2 cellular contexts compared by ENCODE assay signal in the genomic region with DNA sequence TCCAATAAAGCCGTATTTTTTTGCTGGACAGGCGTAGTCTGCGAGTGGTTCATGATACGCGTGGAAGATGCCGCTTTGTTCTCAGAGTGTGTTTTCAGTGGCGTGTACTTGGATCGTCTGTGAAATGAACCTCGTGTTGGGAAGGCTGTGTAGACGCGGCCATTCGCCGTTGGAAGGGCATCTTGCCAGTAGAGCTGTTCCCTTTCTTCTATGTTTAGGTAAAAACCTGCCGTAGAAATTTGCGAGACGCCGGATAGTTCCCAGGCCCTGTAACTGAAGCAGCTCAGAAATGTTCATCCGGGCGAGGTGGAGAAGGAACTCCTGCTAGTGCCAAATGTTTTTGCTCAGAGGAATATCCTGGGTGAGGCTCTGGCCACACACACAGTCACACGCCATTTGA.
TF ChIP-seq lines count a peak whose summit lies in the region.

No MANE protein-coding gene starts in this region.

TF ChIP-seq in HepG2, 621 proteins besides CTCF, POLR2A, EP300 and RAD21 (continued from another document):
- TF ChIP-seq, protein P1, sequence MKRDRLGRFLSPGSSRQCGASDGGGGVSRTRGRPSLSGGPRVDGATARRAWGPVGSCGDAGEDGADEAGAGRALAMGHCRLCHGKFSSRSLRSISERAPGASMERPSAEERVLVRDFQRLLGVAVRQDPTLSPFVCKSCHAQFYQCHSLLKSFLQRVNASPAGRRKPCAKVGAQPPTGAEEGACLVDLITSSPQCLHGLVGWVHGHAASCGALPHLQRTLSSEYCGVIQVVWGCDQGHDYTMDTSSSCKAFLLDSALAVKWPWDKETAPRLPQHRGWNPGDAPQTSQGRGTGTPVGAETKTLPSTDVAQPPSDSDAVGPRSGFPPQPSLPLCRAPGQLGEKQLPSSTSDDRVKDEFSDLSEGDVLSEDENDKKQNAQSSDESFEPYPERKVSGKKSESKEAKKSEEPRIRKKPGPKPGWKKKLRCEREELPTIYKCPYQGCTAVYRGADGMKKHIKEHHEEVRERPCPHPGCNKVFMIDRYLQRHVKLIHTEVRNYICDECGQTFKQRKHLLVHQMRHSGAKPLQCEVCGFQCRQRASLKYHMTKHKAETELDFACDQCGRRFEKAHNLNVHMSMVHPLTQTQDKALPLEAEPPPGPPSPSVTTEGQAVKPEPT (CRISPR knock-in tag; IDR thresholded peaks at IDR 0.05; ENCODE audit: low read depth), result no peak
- no peak for TF ChIP-seq KLF13 (CRISPR knock-in tag; IDR thresholded peaks at IDR 0.05)
- TF ChIP-seq NFE2 (CRISPR knock-in tag; IDR thresholded peaks at IDR 0.05), result no peak
- no peak for TF ChIP-seq ZNF777 (CRISPR knock-in tag; IDR thresholded peaks at IDR 0.05)
- TF ChIP-seq, protein P2, sequence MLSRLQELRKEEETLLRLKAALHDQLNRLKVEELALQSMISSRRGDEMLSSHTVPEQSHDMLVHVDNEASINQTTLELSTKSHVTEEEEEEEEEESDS (CRISPR knock-in tag; IDR thresholded peaks at IDR 0.05; ENCODE audit: borderline replicate concordance), result no peak

TF ChIP-seq in WTC11, 78 proteins besides CTCF, POLR2A, EP300 and RAD21 (continued from another document):
- TF ChIP-seq NR3C1 (CRISPR knock-in tag; conservative IDR thresholded peaks at IDR 0.05; ENCODE audit: low read depth), result no peak
- TF ChIP-seq, protein P3, sequence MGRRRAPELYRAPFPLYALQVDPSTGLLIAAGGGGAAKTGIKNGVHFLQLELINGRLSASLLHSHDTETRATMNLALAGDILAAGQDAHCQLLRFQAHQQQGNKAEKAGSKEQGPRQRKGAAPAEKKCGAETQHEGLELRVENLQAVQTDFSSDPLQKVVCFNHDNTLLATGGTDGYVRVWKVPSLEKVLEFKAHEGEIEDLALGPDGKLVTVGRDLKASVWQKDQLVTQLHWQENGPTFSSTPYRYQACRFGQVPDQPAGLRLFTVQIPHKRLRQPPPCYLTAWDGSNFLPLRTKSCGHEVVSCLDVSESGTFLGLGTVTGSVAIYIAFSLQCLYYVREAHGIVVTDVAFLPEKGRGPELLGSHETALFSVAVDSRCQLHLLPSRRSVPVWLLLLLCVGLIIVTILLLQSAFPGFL (CRISPR knock-in tag; IDR thresholded peaks at IDR 0.05; ENCODE audit: borderline replicate concordance), result no peak
TF ChIP-seq in WTC11: peak in this region for 0.
